Comparison of ENCODE assay signal across 22 cellular contexts in genomic region chr4:86822136-86822535, GRCh38. TPM values are rescaled to one million over a fixed set of nuclear protein-coding genes. Genes with fewer than 3 reads are reported as not detected.
"Had no signal": no experiment of that assay in that cellular context is flagged by ENCODE, and none has a peak within 500 bp of the region (broad histone marks: within the 10 kb centered on the region; RNA-seq: fewer than 3 reads in every experiment).

No MANE protein-coding gene starts in this region.

- H3K4me3 ChIP-seq: heart left ventricle, mucosa of descending colon, right atrium auricular region, sigmoid colon, skin epidermis, suprapubic skin, tibial artery, upper lobe of right lung, vagina had no signal

- ATAC-seq: effector memory CD8-positive, alpha-beta T cell; heart left ventricle; left lobe of liver; mucosa of descending colon; naive thymus-derived CD8-positive, alpha-beta T cell; upper lobe of right lung had no signal

- DNase-seq: effector memory CD8-positive, alpha-beta T cell; erythroblast; heart left ventricle; hippocampal formation; mucosa of descending colon; naive thymus-derived CD8-positive, alpha-beta T cell; posterior cingulate gyrus; sigmoid colon; stimulated activated naive CD4-positive, alpha-beta T cell treated with Interleukin-2 at 50 U/mL for 16 hours; tibial artery; upper lobe of right lung had no signal

- FAIRE-seq: colon, frontal cortex, islet of Langerhans had no signal

- H3K27ac ChIP-seq: heart left ventricle, right atrium auricular region, sigmoid colon, skin epidermis, suprapubic skin, tibial artery, upper lobe of right lung, vagina had no signal

- H3K9me3 ChIP-seq: heart left ventricle, mucosa of descending colon, right atrium auricular region, sigmoid colon, suprapubic skin, tibial artery, upper lobe of right lung, vagina had no signal

- H3K27me3 ChIP-seq: heart left ventricle, right atrium auricular region, sigmoid colon, suprapubic skin, tibial artery, upper lobe of right lung, vagina had no signal

- H3K36me3 ChIP-seq: right atrium auricular region, sigmoid colon, tibial artery, upper lobe of right lung, vagina had no signal

- H3K4me1 ChIP-seq: right atrium auricular region, sigmoid colon, tibial artery had no signal

RNA-seq across cellular contexts. Expression of gene SLC10A6, which starts 27.0 kb away (rescaled TPM):
- total RNA-seq: frontal cortex, glomerular endothelial cell, osteocyte had no signal
- polyA plus RNA-seq: naive thymus-derived CD8-positive, alpha-beta T cell; neural cell had no signal
